ENCODE assay signal across 8 cellular contexts in the genomic region with DNA sequence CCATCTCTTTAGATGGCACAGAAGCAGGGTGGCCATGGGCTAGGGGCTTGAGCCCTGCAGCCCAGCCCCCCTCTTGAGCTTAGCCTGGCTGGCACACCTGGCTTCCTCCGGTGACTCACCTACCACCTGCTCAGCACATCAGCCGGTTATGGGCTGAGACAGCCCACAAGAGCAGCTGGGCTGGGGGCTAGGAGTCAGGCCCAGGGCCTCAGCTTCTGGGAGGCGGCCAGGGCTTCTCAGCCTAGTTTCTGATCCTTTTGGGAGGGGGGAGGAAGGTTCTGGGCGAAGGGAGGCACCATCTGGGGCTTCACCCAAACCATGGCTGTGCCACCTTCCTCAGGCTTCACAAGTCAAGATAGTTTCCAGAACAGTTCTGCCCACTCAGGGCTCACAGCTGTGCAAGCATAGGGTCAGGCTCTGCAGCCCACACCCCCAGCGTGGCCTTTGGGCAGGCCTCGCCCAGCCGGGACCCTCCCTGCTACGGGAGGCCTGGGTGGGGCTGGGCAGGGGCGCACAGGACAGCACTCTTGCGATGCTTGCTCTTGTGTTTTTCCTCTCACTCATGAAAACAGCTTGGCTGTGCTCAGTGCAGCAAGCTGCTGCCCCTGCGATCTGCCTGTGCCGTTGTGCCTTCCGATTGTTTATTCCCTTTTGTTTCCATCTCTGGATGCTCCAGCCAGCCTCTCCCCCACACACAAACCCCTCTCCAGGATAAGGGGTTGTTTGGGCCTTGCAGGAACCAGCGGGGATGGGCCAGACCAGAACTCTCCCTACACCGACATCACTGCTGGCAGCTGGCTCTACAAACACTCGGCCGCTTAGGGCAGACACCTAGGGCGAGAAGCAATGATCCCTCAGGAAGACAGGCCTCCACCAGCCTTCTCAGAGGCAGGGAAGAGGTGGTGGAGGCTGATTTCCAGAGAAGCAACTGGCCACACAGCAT. TPM values are rescaled to one million over a fixed set of nuclear protein-coding genes. Genes with fewer than 3 reads are reported as not detected.
DNase-seq lines count a peak whose midpoint lies in the region; ATAC-seq and TF ChIP-seq lines count a peak whose summit lies in the region.

No MANE protein-coding gene starts in this region.

- peaks cover 12% of the 10 kb centered on the region for H3K4me1 ChIP-seq in RWPE2 (ENCODE audit: insufficient read depth, poor library complexity, severe bottlenecking)
- H3K4me1 ChIP-seq in upper lobe of right lung = peaks cover 28% of the 10 kb centered on the region

- H3K36me3 Mint-ChIP-seq in activated naive CD4-positive, alpha-beta T cell treated with anti-CD3 and anti-CD28 coated beads, Interleukin-2, amount 10 ng/mL, durations not matched to agents 7 days and 5 days = no peaks in the 10 kb centered on the region
- no peaks in the 10 kb centered on the region for H3K36me3 Mint-ChIP-seq in activated T-helper 2 cell treated with anti-CD3 and anti-CD28 coated beads, Interferon-gamma antibody, Interleukin-2, Interleukin-4, amounts not matched to agents 10 μg/mL and 5 μg/mL and 100 μg/mL, durations not matched to agents 14 hours and 24 hours and 36 hours (ENCODE audit: low read depth)

- peak overlapping the region; percentile 19 for H3K27ac ChIP-seq in RWPE2 (ENCODE audit: poor library complexity, severe bottlenecking)
- H3K27ac ChIP-seq in upper lobe of right lung = no peak overlapping the region

- CTCF ChIA-PET in activated naive CD4-positive, alpha-beta T cell treated with anti-CD3 and anti-CD28 coated beads, Interleukin-2, amount 10 ng/mL, durations not matched to agents 7 days and 5 days (lab: Charles Lee) = interaction anchor here (1.8 kb wide), 1 partner anchor 55 kb away, joined by 5 read pairs; no protein-coding TSS in a partner anchor

- no peak overlapping the region for H3K4me3 Mint-ChIP-seq in activated naive CD4-positive, alpha-beta T cell treated with anti-CD3 and anti-CD28 coated beads, Interleukin-2, amount 10 ng/mL, durations not matched to agents 7 days and 5 days
- H3K4me3 Mint-ChIP-seq in activated T-helper 2 cell treated with anti-CD3 and anti-CD28 coated beads, Interferon-gamma antibody, Interleukin-2, Interleukin-4, amounts not matched to agents 10 μg/mL and 5 μg/mL and 100 μg/mL, durations not matched to agents 14 hours and 24 hours and 36 hours (ENCODE audit: low read depth) = no peak overlapping the region

- peaks cover 50% of the 10 kb centered on the region for H3K4me1 Mint-ChIP-seq in activated naive CD4-positive, alpha-beta T cell treated with anti-CD3 and anti-CD28 coated beads, Interleukin-2, amount 10 ng/mL, durations not matched to agents 7 days and 5 days
- H3K4me1 Mint-ChIP-seq in activated T-helper 2 cell treated with anti-CD3 and anti-CD28 coated beads, Interferon-gamma antibody, Interleukin-2, Interleukin-4, amounts not matched to agents 10 μg/mL and 5 μg/mL and 100 μg/mL, durations not matched to agents 14 hours and 24 hours and 36 hours (ENCODE audit: low read depth) = peaks cover 25% of the 10 kb centered on the region

- no peak overlapping the region for H3K27ac Mint-ChIP-seq in activated naive CD4-positive, alpha-beta T cell treated with anti-CD3 and anti-CD28 coated beads, Interleukin-2, amount 10 ng/mL, durations not matched to agents 7 days and 5 days
- H3K27ac Mint-ChIP-seq in activated T-helper 2 cell treated with anti-CD3 and anti-CD28 coated beads, Interferon-gamma antibody, Interleukin-2, Interleukin-4, amounts not matched to agents 10 μg/mL and 5 μg/mL and 100 μg/mL, durations not matched to agents 14 hours and 24 hours and 36 hours = no peak overlapping the region

- DNase-seq in activated naive CD4-positive, alpha-beta T cell treated with Interleukin-2 at 50 U/mL for 16 hours = peak; percentile 8
- DNase-seq in activated naive CD4-positive, alpha-beta T cell treated with anti-CD3 and anti-CD28 coated beads, Interleukin-2, amount 10 ng/mL, durations not matched to agents 7 days and 5 days = no peak
- no peak for DNase-seq in RWPE2 (ENCODE audit: low spot score)
- peak; percentile 79 for DNase-seq in islet precursor cell
- DNase-seq in upper lobe of right lung = no peak
- DNase-seq in Kasumi-1 (lab: John Stamatoyannopoulos, UW) = no peak
- DNase-seq in activated T-helper 2 cell treated with anti-CD3 and anti-CD28 coated beads, Interferon-gamma antibody, Interleukin-2, Interleukin-4, amounts not matched to agents 10 μg/mL and 5 μg/mL and 100 μg/mL, durations not matched to agents 14 hours and 24 hours and 36 hours (ENCODE audit: low spot score) = no peak

- no peaks in the 10 kb centered on the region for H3K9me3 ChIP-seq in RWPE2 (ENCODE audit: severe bottlenecking)
- H3K9me3 ChIP-seq in upper lobe of right lung = no peaks in the 10 kb centered on the region

- H3K36me3 ChIP-seq in RWPE2 (ENCODE audit: low read depth) = no peaks in the 10 kb centered on the region
- H3K36me3 ChIP-seq in upper lobe of right lung = no peaks in the 10 kb centered on the region

- peaks cover 37% of the 10 kb centered on the region for H3K27me3 Mint-ChIP-seq in activated naive CD4-positive, alpha-beta T cell treated with anti-CD3 and anti-CD28 coated beads, Interleukin-2, amount 10 ng/mL, durations not matched to agents 7 days and 5 days
- H3K27me3 Mint-ChIP-seq in activated T-helper 2 cell treated with anti-CD3 and anti-CD28 coated beads, Interferon-gamma antibody, Interleukin-2, Interleukin-4, amounts not matched to agents 10 μg/mL and 5 μg/mL and 100 μg/mL, durations not matched to agents 14 hours and 24 hours and 36 hours (ENCODE audit: low read depth) = no peaks in the 10 kb centered on the region

- ATAC-seq in RWPE2 (ENCODE audit: low read depth) (peak; percentile 89), upper lobe of right lung (peak; percentile 39), HG02938 (IDR thresholded peaks at IDR 0.05; ENCODE audit: unreplicated experiment) (no peak)

- intact Hi-C loops in upper lobe of right lung (cut with DNase I) = no loop called here
- intact Hi-C loops in activated T-helper 2 cell treated with anti-CD3 and anti-CD28 coated beads, Interferon-gamma antibody, Interleukin-2, Interleukin-4, amounts not matched to agents 10 μg/mL and 5 μg/mL and 100 μg/mL, durations not matched to agents 14 hours and 24 hours and 36 hours (cut with micrococcal nuclease) = no loop called here

- H3K27me3 ChIP-seq in RWPE2 (ENCODE audit: insufficient read depth, poor library complexity, severe bottlenecking) (no peaks in the 10 kb centered on the region), upper lobe of right lung (no peaks in the 10 kb centered on the region)

- H3K4me3 ChIP-seq in RWPE2 (ENCODE audit: severe bottlenecking) (no peak overlapping the region), upper lobe of right lung (no peak overlapping the region)

- TF ChIP-seq CTCF in RWPE2 (IDR thresholded peaks at IDR 0.05; ENCODE audit: poor library complexity, severe bottlenecking) (no peak), upper lobe of right lung (IDR thresholded peaks at IDR 0.05) (no peak)

- no peaks in the 10 kb centered on the region for H3K9me3 Mint-ChIP-seq in activated naive CD4-positive, alpha-beta T cell treated with anti-CD3 and anti-CD28 coated beads, Interleukin-2, amount 10 ng/mL, durations not matched to agents 7 days and 5 days
- no peaks in the 10 kb centered on the region for H3K9me3 Mint-ChIP-seq in activated T-helper 2 cell treated with anti-CD3 and anti-CD28 coated beads, Interferon-gamma antibody, Interleukin-2, Interleukin-4, amounts not matched to agents 10 μg/mL and 5 μg/mL and 100 μg/mL, durations not matched to agents 14 hours and 24 hours and 36 hours

RNA-seq across cellular contexts. Expression of a gene that starts 26.1 kb away (rescaled TPM):
- 37.7 TPM for total RNA-seq in upper lobe of right lung
- total RNA-seq in activated T-helper 2 cell treated with anti-CD3 and anti-CD28 coated beads, Interferon-gamma antibody, Interleukin-2, Interleukin-4, amounts not matched to agents 10 μg/mL and 5 μg/mL and 100 μg/mL, durations not matched to agents 14 hours and 24 hours and 36 hours = 32.0 and 36.1 TPM in 2 replicates

RNA-seq across cellular contexts. Expression of a gene that starts 38.2 kb away (rescaled TPM):
- total RNA-seq in upper lobe of right lung = 8.6 TPM
- total RNA-seq in activated T-helper 2 cell treated with anti-CD3 and anti-CD28 coated beads, Interferon-gamma antibody, Interleukin-2, Interleukin-4, amounts not matched to agents 10 μg/mL and 5 μg/mL and 100 μg/mL, durations not matched to agents 14 hours and 24 hours and 36 hours = 39.2 and 40.0 TPM in 2 replicates

RNA-seq across cellular contexts. Expression of a gene that starts 52.2 kb away (rescaled TPM):
- 1.7 TPM for total RNA-seq in upper lobe of right lung
- 7.0 and 9.1 TPM in 2 replicates for total RNA-seq in activated T-helper 2 cell treated with anti-CD3 and anti-CD28 coated beads, Interferon-gamma antibody, Interleukin-2, Interleukin-4, amounts not matched to agents 10 μg/mL and 5 μg/mL and 100 μg/mL, durations not matched to agents 14 hours and 24 hours and 36 hours

Comparison
In these comparisons a context has a peak if more than half of its experiments do, and no peak if none do; other contexts are left out.
1. DNase-seq: peak in activated naive CD4-positive, alpha-beta T cell treated with Interleukin-2 at 50 U/mL for 16 hours (single experiment) and islet precursor cell (single experiment); none in activated naive CD4-positive, alpha-beta T cell treated with anti-CD3 and anti-CD28 coated beads, Interleukin-2, amount 10 ng/mL, durations not matched to agents 7 days and 5 days (single experiment), RWPE2 (single experiment), upper lobe of right lung (single experiment), Kasumi-1 (0 of 2) and activated T-helper 2 cell treated with anti-CD3 and anti-CD28 coated beads, Interferon-gamma antibody, Interleukin-2, Interleukin-4, amounts not matched to agents 10 μg/mL and 5 μg/mL and 100 μg/mL, durations not matched to agents 14 hours and 24 hours and 36 hours (single experiment).